Comparison of ENCODE assay signal across 26 cellular contexts in genomic region chr10:114030140-114030539, GRCh38. TPM values are rescaled to one million over a fixed set of nuclear protein-coding genes. Genes with fewer than 3 reads are reported as not detected.
"Had no signal": no experiment of that assay in that cellular context is flagged by ENCODE, and none has a peak within 500 bp of the region (broad histone marks: within the 10 kb centered on the region; RNA-seq: fewer than 3 reads in every experiment).

No MANE protein-coding gene starts in this region.

- H3K27ac ChIP-seq: brain microvascular endothelial cell, esophagus squamous epithelium, parathyroid adenoma, right atrium auricular region, tibial nerve, VCaP had no signal

- H3K4me2 ChIP-seq: smooth muscle cell had no signal

- DNase-seq: activated CD4-positive, alpha-beta T cell treated with anti-CD3 and anti-CD28 coated beads for 4 hours; activated CD4-positive, alpha-beta T cell treated with anti-CD3 and anti-CD28 coated beads, Interleukin-2, amount 50 U/mL, for 4 hours; activated CD8-positive, alpha-beta memory T cell treated with anti-CD3 and anti-CD28 coated beads, Interleukin-2, amount 50 U/mL, for 4 hours; activated gamma-delta T cell; activated naive CD4-positive, alpha-beta T cell treated with anti-CD3 and anti-CD28 coated beads, Interleukin-2, amount 50 U/mL, for 16 hours; activated T-cell treated with anti-CD3 and anti-CD28 coated beads, Interleukin-2, amount 50 U/mL, for 1 hour; amniotic stem cell; brain microvascular endothelial cell; central memory CD4-positive, alpha-beta T cell; esophagus squamous epithelium; left cardiac atrium; left ventricle myocardium superior; naive thymus-derived CD8-positive, alpha-beta T cell; occipital lobe; stimulated activated CD4-positive, alpha-beta T cell treated with anti-CD3 and anti-CD28 coated beads, Interleukin-1b, Interleukin-23, amount 100 ng/mL, for 48 hours; stimulated activated CD4-positive, alpha-beta T cell treated with anti-CD3 and anti-CD28 coated beads, Interleukin-4, amount 100 ng/mL, for 4 hours; stimulated activated naive CD4-positive, alpha-beta T cell treated with Interleukin-2 at 50 U/mL for 16 hours; T-helper 9 cell had no signal

- H3K27me3 ChIP-seq: brain microvascular endothelial cell, right atrium auricular region, tibial nerve had no signal

- H3K36me3 Mint-ChIP-seq: naive thymus-derived CD8-positive, alpha-beta T cell had no signal

- H3K9ac ChIP-seq: parathyroid adenoma had no signal

- H3K4me3 Mint-ChIP-seq: activated T-helper 1 cell treated with anti-CD3 and anti-CD28 coated beads, Interleukin-12 subunit alpha, Interleukin-12 subunit beta, Interleukin-2, Interleukin-4 antibody, amounts not matched to agents 30 ng/mL and 10 ng/mL and 1 ng/mL, durations not matched to agents 14 hours and 24 hours and 36 hours; naive thymus-derived CD8-positive, alpha-beta T cell; neural crest cell; T-helper 1 cell treated with Interleukin-12 subunit alpha and Interleukin-12 subunit beta and Interleukin-4 antibody, amounts not matched to agents 30 μg/mL and 1 μg/mL, for 36 hours had no signal

- H3K4me1 ChIP-seq: parathyroid adenoma had no signal

- H3K4me3 ChIP-seq: esophagus squamous epithelium, right atrium auricular region, smooth muscle cell, tibial nerve had no signal

- H3K9me3 Mint-ChIP-seq: activated T-helper 1 cell treated with anti-CD3 and anti-CD28 coated beads, Interleukin-12 subunit alpha, Interleukin-12 subunit beta, Interleukin-2, Interleukin-4 antibody, amounts not matched to agents 30 ng/mL and 10 ng/mL and 1 ng/mL, durations not matched to agents 14 hours and 24 hours and 36 hours; naive thymus-derived CD8-positive, alpha-beta T cell; neural crest cell; T-helper 1 cell treated with Interleukin-12 subunit alpha and Interleukin-12 subunit beta and Interleukin-4 antibody, amounts not matched to agents 30 μg/mL and 1 μg/mL, for 36 hours had no signal

- H3K36me3 ChIP-seq: brain microvascular endothelial cell, esophagus squamous epithelium, right atrium auricular region, tibial nerve had no signal

- H3K79me2 ChIP-seq: parathyroid adenoma had no signal

- ATAC-seq: left cardiac atrium; left ventricle myocardium superior; naive thymus-derived CD8-positive, alpha-beta T cell had no signal

- H2AFZ ChIP-seq: parathyroid adenoma had no signal

- H3K27ac Mint-ChIP-seq: activated T-helper 1 cell treated with anti-CD3 and anti-CD28 coated beads, Interleukin-12 subunit alpha, Interleukin-12 subunit beta, Interleukin-2, Interleukin-4 antibody, amounts not matched to agents 30 ng/mL and 10 ng/mL and 1 ng/mL, durations not matched to agents 14 hours and 24 hours and 36 hours; T-helper 1 cell treated with Interleukin-12 subunit alpha and Interleukin-12 subunit beta and Interleukin-4 antibody, amounts not matched to agents 30 μg/mL and 1 μg/mL, for 36 hours had no signal

- H3K9me3 ChIP-seq: esophagus squamous epithelium, right atrium auricular region, tibial nerve had no signal

RNA-seq across cellular contexts. Expression of gene ADRB1, which starts 13.5 kb away (rescaled TPM):
- total RNA-seq: activated T-helper 1 cell treated with anti-CD3 and anti-CD28 coated beads, Interleukin-12 subunit alpha, Interleukin-12 subunit beta, Interleukin-2, Interleukin-4 antibody, amounts not matched to agents 30 ng/mL and 10 ng/mL and 1 ng/mL, durations not matched to agents 14 hours and 24 hours and 36 hours; naive thymus-derived CD8-positive, alpha-beta T cell; smooth muscle cell had no signal
- polyA plus RNA-seq: smooth muscle cell had no signal
